ENCODE assay signal across 8 cellular contexts in the genomic region with DNA sequence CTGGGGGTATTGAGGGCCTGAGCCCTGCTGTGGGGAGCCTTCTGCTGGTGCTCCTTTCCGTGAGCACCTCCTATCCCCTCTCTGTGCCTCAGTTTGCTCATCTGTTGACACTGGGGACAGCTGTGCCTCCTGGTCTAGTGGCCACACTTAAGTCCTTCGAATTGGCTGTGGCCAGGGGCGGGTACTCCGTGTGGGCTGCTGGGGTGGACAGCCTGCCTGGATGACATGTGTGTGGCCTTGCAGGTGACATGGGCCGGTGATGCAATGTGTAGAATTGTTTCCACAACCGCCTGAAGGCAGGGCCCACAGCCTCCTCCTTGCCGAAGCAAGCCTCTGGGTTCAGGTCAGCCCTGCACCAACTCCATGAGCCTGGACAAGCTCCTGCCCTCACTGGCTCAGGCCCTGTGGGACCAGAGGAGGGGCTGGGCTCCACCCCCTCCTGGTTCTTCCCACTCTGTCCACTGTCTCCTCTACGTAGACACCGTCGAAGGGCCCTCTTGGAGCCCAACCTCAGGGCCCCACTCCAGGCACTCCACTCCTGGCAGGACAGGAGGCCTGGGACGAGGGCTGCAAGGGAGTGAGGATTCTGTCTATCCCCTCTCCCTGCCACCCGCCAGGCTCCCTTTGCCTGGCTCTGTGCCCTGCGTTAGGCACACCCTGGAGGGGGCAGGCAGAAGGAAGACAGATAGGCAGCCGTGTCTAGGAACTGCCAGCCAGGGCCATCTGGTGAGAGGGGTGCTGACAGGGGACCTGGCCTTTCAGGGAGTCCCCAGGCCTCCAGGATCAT. TPM values are rescaled to one million over a fixed set of nuclear protein-coding genes. Genes with fewer than 3 reads are reported as not detected.
DNase-seq lines count a peak whose midpoint lies in the region; ATAC-seq and TF ChIP-seq lines count a peak whose summit lies in the region.

No MANE protein-coding gene starts in this region.

- BruUV-seq in MCF 10A (replicated peaks; lab: Mats Ljungman, UMichigan) = TSS peak; percentile 28

- H3K27me3 Mint-ChIP-seq in MCF 10A (ENCODE audit: insufficient read depth, unreplicated experiment) = no peaks in the 10 kb centered on the region

- H3K36me3 ChIP-seq in ES-I3 (ENCODE audit: insufficient read depth, low read length) (no peaks in the 10 kb centered on the region), right lobe of liver (peaks cover 0 to 2% (median 0%) of the 10 kb centered on the region in 4 donors), transverse colon (no peaks in the 10 kb centered on the region)

- H3K36me3 Mint-ChIP-seq in MCF 10A (ENCODE audit: insufficient read depth, unreplicated experiment) = no peaks in the 10 kb centered on the region

- TF ChIP-seq EP300 in transverse colon (IDR thresholded peaks at IDR 0.05; ENCODE audit: low read depth) = no peak

- H3K9me3 Mint-ChIP-seq in MCF 10A (ENCODE audit: unreplicated experiment) = no peaks in the 10 kb centered on the region

- TF ChIP-seq CTCF in MCF 10A (IDR thresholded peaks at IDR 0.05; ENCODE audit: unreplicated experiment) (no peak), right lobe of liver (IDR thresholded peaks at IDR 0.05) (no peak), transverse colon (IDR thresholded peaks at IDR 0.05) (no peak)

- peak; percentile 74 for TF ChIP-seq POLR2A in right lobe of liver (IDR thresholded peaks at IDR 0.05)
- no peak for TF ChIP-seq POLR2A in transverse colon (IDR thresholded peaks at IDR 0.05)

- H3K4me3 ChIP-seq in right lobe of liver = peak overlapping the region; percentile 72 to 83 (median 75)
- peak overlapping the region; percentile 62 to 88 (median 69) for H3K4me3 ChIP-seq in transverse colon

- H3K9me3 ChIP-seq in ES-I3 (ENCODE audit: control insufficient read depth, insufficient read depth, low read length) (no peaks in the 10 kb centered on the region), right lobe of liver (no peaks in the 10 kb centered on the region), transverse colon (no peaks in the 10 kb centered on the region)

- peak; percentile 43 to 60 (median 52) for ATAC-seq in right lobe of liver
- ATAC-seq in HG03521 (IDR thresholded peaks at IDR 0.05; ENCODE audit: unreplicated experiment) = no peak

- WGBS in right lobe of liver (ENCODE audit: insufficient coverage, low coverage, low lambda C conversion rate, missing lambda C conversion rate) = 26% methylated on average over 3 of the region's 14 CpGs
- WGBS in transverse colon (ENCODE audit: low coverage in 1 of 2), 2 donors = 39 to 60% methylated on average over 1 to 14 of the region's 14 CpGs

- H3K27ac Mint-ChIP-seq in MCF 10A (ENCODE audit: low read depth, unreplicated experiment) = peak overlapping the region; percentile 88

- peak; percentile 30 for DNase-seq in NOMO-1 treated with DMSO at 0.1 percent for 48 hours (lab: John Stamatoyannopoulos, UW; ENCODE audit: unreplicated experiment)
- peak; percentile 77 for DNase-seq in MCF 10A (ENCODE audit: unreplicated experiment)
- DNase-seq in right lobe of liver = peak; percentile 81 to 94 (median 94)
- DNase-seq in transverse colon = peak; percentile 58
- DNase-seq in effector CD8-positive, alpha-beta T cell (lab: John Stamatoyannopoulos, UW) = no peak
- no peak for DNase-seq in NCI-H1417 treated with DMSO at 0.1 percent for 48 hours (lab: John Stamatoyannopoulos, UW)

- CTCF ChIA-PET in MCF 10A (lab: Yijun Ruan, JAX) = interaction anchor here (0.6 kb wide), 1 partner anchor 530 kb away, joined by 3 read pairs; no protein-coding TSS in a partner anchor

- H3K9ac ChIP-seq in ES-I3 (ENCODE audit: low read depth, low read length) = peak overlapping the region; percentile 44

- in situ Hi-C loops in transverse colon (cut with MboI; ENCODE audit: low pct_ligation_motif_present in 1 of 4, low pct_unique_long_range_greater_than_20kb in 1 of 4, low sequenced_read_pairs in 3 of 4) = no loop called here

- peak overlapping the region; percentile 79 for H3K4me3 Mint-ChIP-seq in MCF 10A (ENCODE audit: unreplicated experiment)

- POLR2A ChIA-PET in MCF 10A (lab: Yijun Ruan, JAX) = interaction anchor here (0.8 to 2.0 kb wide), 9 partner anchors 9 to 169 kb away, joined by 3 to 6 read pairs (median 4); a partner anchor contains a TSS

- H3K4me1 ChIP-seq in ES-I3 (ENCODE audit: insufficient read depth, low read length) (peaks cover 39% of the 10 kb centered on the region), right lobe of liver (peaks cover 0 to 80% (median 48%) of the 10 kb centered on the region in 4 donors), transverse colon (peaks cover 42 to 67% (median 60%) of the 10 kb centered on the region in 4 donors)

- intact Hi-C loops in MCF 10A (cut with micrococcal nuclease) (no loop called here), right lobe of liver (cut with DNase I) (no loop called here), transverse colon (cut with DNase I; ENCODE audit: low total_unique reads) (no loop called here)

- H3K4me1 Mint-ChIP-seq in MCF 10A (ENCODE audit: insufficient read depth, unreplicated experiment) = peaks cover 48% of the 10 kb centered on the region

- H3K27me3 ChIP-seq in right lobe of liver (no peaks in the 10 kb centered on the region), transverse colon (no peaks in the 10 kb centered on the region)

- H3K27ac ChIP-seq in right lobe of liver (peak overlapping the region; percentile 85 to 90 (median 85)), transverse colon (peak overlapping the region; percentile 78 to 84 (median 83))

RNA-seq across cellular contexts. Expression of a gene that starts 1.2 kb away (rescaled TPM):
- total RNA-seq in MCF 10A (2022) (48.4 and 57.9 TPM in 2 replicates), right lobe of liver (10 to 100 TPM; 34.9 to 51.8 (median 40.7) TPM), transverse colon (100 to 1,000 TPM in 3 of 4 donors, 10 to 100 TPM in 1; 92.6 to 301 (median 117) TPM)

RNA-seq across cellular contexts. Expression of a gene that starts 38.0 kb away (rescaled TPM):
- total RNA-seq in MCF 10A (2022) (40.5 and 46.1 TPM in 2 replicates), right lobe of liver (10 to 100 TPM in 5 of 6 experiments, 1 to 10 TPM in 1; 9.7 to 40.6 (median 18.8) TPM), transverse colon (100 to 1,000 TPM in 3 of 4 donors, 10 to 100 TPM in 1; 91.8 to 203 (median 129) TPM)

RNA-seq across cellular contexts. Expression of a gene that starts 49.5 kb away (rescaled TPM):
- 131 and 161 TPM in 2 replicates for total RNA-seq in MCF 10A (2022)
- 100 to 1,000 TPM in 3 of 6 experiments, 10 to 100 TPM in 3; 94.4 to 120 (median 103) TPM for total RNA-seq in right lobe of liver
- total RNA-seq in transverse colon = 100 to 1,000 TPM; 218 to 392 (median 299) TPM

Comparison
In these comparisons a context has a peak if more than half of its experiments do, and no peak if none do; other contexts are left out.
1. DNase-seq: peak in NOMO-1 treated with DMSO at 0.1 percent for 48 hours (single experiment), MCF 10A (single experiment), right lobe of liver (3 of 3) and transverse colon (single experiment); none in effector CD8-positive, alpha-beta T cell (single experiment) and NCI-H1417 treated with DMSO at 0.1 percent for 48 hours (single experiment).